In the genomic region with DNA sequence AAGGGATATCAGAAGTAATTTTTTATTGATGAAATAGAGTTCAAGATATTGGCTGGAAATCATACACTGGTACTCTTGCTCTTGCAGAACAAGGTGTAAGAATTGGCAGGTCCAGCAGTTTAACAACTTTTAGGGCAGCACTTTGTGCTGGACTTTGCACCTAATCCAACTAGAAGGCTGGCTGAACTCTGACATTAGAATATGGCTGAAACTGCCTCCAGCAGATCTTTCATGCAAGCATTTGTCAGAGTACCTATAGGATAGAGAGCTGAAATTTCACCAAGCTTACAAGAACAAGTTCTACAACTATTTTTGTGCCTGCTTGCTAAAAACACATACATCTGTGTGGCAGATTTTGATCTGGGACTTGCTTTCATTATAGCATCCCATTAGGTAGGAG, we compare ENCODE assay signal across 1 cellular context.
TF ChIP-seq lines count a peak whose summit lies in the region.

No MANE protein-coding gene starts in this region.

TF ChIP-seq in HepG2, 621 proteins besides CTCF, POLR2A, EP300 and RAD21:
- no peak for TF ChIP-seq ZNF761 (CRISPR knock-in tag; conservative IDR thresholded peaks at IDR 0.05)
- TF ChIP-seq HNF4A (CRISPR knock-in tag; IDR thresholded peaks at IDR 0.05), result peak; percentile 47
- TF ChIP-seq PHF20 (CRISPR knock-in tag; IDR thresholded peaks at IDR 0.05), result no peak
- TF ChIP-seq HNF4G (IDR thresholded peaks at IDR 0.05; ENCODE audit: borderline replicate concordance, low read depth, low read length), result 0 out of 2 replicates have a peak, but pooled peaks have one; percentile 17
- TF ChIP-seq HNF4G (CRISPR knock-in tag; IDR thresholded peaks at IDR 0.05; ENCODE audit: borderline replicate concordance, low read depth), result no peak
- TF ChIP-seq, protein P1, sequence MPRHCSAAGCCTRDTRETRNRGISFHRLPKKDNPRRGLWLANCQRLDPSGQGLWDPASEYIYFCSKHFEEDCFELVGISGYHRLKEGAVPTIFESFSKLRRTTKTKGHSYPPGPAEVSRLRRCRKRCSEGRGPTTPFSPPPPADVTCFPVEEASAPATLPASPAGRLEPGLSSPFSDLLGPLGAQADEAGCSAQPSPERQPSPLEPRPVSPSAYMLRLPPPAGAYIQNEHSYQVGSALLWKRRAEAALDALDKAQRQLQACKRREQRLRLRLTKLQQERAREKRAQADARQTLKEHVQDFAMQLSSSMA (CRISPR knock-in tag; IDR thresholded peaks at IDR 0.05), result no peak
